12 cellular contexts compared by ENCODE assay signal in the genomic region with DNA sequence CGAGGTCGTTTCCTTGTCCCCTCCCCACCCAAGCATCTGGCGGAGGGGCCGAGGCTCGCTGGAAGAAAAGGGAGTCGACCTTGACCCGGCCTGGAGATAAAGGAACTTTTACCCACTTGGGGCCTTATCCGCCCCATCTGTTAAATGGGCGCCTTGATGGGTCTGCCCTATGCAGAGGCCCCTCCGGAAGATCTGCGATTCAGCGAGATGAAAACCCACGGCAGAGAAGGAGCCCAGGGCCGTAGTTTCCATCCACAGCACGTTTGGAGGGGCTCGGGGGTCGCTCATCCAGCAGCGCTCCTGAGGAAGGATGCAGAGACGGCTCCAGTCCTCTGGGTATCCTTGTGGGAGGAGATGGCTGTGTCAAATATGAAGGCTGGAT. TPM values are rescaled to one million over a fixed set of nuclear protein-coding genes. Genes with fewer than 3 reads are reported as not detected.
DNase-seq lines count a peak whose midpoint lies in the region; ATAC-seq, FAIRE-seq and TF ChIP-seq lines count a peak whose summit lies in the region.
"Had no signal": no experiment of that assay in that cellular context is flagged by ENCODE, and none has a peak within 500 bp of the region (broad histone marks: within the 10 kb centered on the region; RNA-seq: fewer than 3 reads in every experiment).

No MANE protein-coding gene starts in this region.

- intact Hi-C loops in left lung (cut with DNase I) (no loop called here), kidney (cut with DNase I) (no loop called here)

- no peak for FAIRE-seq in kidney (lab: Jason Lieb, UNC)

- H3K9me3 ChIP-seq in left lung (no peaks in the 10 kb centered on the region), thymus (ENCODE audit: control insufficient read depth) (no peaks in the 10 kb centered on the region), kidney (ENCODE audit: control insufficient read depth in 1 of 2, low read length in 2 of 2) (no peaks in the 10 kb centered on the region)
- H3K9me3 ChIP-seq: ascending aorta had no signal

- no peaks in the 10 kb centered on the region for H3K27me3 Mint-ChIP-seq in activated naive CD4-positive, alpha-beta T cell treated with anti-CD3 and anti-CD28 coated beads, Interleukin-2, amount 50 U/mL, for 24 hours
- peaks cover 8% of the 10 kb centered on the region for H3K27me3 Mint-ChIP-seq in activated T-helper 17 cell treated with anti-CD3 and anti-CD28 coated beads, Interleukin-2, amount 50 U/mL, for 72 hours

- 60% methylated on average over 19 of the region's 19 CpGs for WGBS in thymus

- H3K4me1 ChIP-seq in left lung (peaks cover 5 to 27% of the 10 kb centered on the region in 2 donors), thymus (ENCODE audit: control insufficient read depth, insufficient read depth, low read length) (peaks cover 5% of the 10 kb centered on the region), kidney (ENCODE audit: control insufficient read depth in 1 of 2, insufficient read depth in 1 of 2, low read depth in 1 of 2, low read length in 2 of 2) (peaks cover 0 to 2% of the 10 kb centered on the region in 2 donors)
- H3K4me1 ChIP-seq: ascending aorta had no signal

- H3K27ac Mint-ChIP-seq in activated naive CD4-positive, alpha-beta T cell treated with anti-CD3 and anti-CD28 coated beads, Interleukin-2, amount 50 U/mL, for 24 hours = no peak overlapping the region
- no peak overlapping the region for H3K27ac Mint-ChIP-seq in activated T-helper 17 cell treated with anti-CD3 and anti-CD28 coated beads, Interleukin-2, amount 50 U/mL, for 72 hours

- H3K27ac ChIP-seq in left lung (no peak overlapping the region), thymus (ENCODE audit: low read depth) (no peak overlapping the region), kidney (ENCODE audit: low read depth in 2 of 2, low read length in 2 of 2) (no peak overlapping the region)
- H3K27ac ChIP-seq: ascending aorta had no signal

- H3K36me3 ChIP-seq in left lung = no peaks in the 10 kb centered on the region
- H3K36me3 ChIP-seq in thymus (ENCODE audit: control insufficient read depth, insufficient read depth) = no peaks in the 10 kb centered on the region
- no peaks in the 10 kb centered on the region for H3K36me3 ChIP-seq in kidney (ENCODE audit: control insufficient read depth in 1 of 2, insufficient read depth in 2 of 2, low read length in 2 of 2)
- H3K36me3 ChIP-seq: ascending aorta had no signal

- peak overlapping the region; percentile 21 to 30 for H3K4me3 ChIP-seq in left lung
- peak overlapping the region; percentile 45 for H3K4me3 ChIP-seq in thymus (ENCODE audit: low read length)
- peak overlapping the region in 1 of 2 donors; percentile 29 for H3K4me3 ChIP-seq in kidney (ENCODE audit: low read length in 2 of 2)

- TF ChIP-seq CTCF in left lung (IDR thresholded peaks at IDR 0.05) = no peak
- TF ChIP-seq CTCF in kidney (IDR thresholded peaks at IDR 0.05; ENCODE audit: borderline replicate concordance, extremely low read depth, insufficient read depth) = no peak

- no peak overlapping the region for H3K9ac ChIP-seq in kidney (ENCODE audit: low read length in 2 of 2)

- DNase-seq in activated naive CD4-positive, alpha-beta T cell (lab: John Stamatoyannopoulos, UW) = no peak
- DNase-seq in left lung (no peak), kidney (no peak), NCI-H187 (lab: John Stamatoyannopoulos, UW) (no peak), ureter (ENCODE audit: low spot score) (no peak)
- DNase-seq: activated CD4-positive, CD25-positive, alpha-beta regulatory T cell treated with anti-CD3 and anti-CD28 coated beads, Interleukin-2, amount 50 U/mL, for 72 hours; GDM1; HCEC 1CT had no signal

- H3K27me3 ChIP-seq in left lung (peaks cover 11 to 53% of the 10 kb centered on the region in 2 donors), thymus (ENCODE audit: control insufficient read depth, insufficient read depth) (peaks cover 7% of the 10 kb centered on the region)

- no peak for ATAC-seq in activated T-helper 17 cell treated with anti-CD3 and anti-CD28 coated beads, Interleukin-2, amount 50 U/mL, for 72 hours (replicated peaks)
- ATAC-seq in left lung = no peak

- no peaks in the 10 kb centered on the region for H3K36me3 Mint-ChIP-seq in activated naive CD4-positive, alpha-beta T cell treated with anti-CD3 and anti-CD28 coated beads, Interleukin-2, amount 50 U/mL, for 24 hours
- no peaks in the 10 kb centered on the region for H3K36me3 Mint-ChIP-seq in activated T-helper 17 cell treated with anti-CD3 and anti-CD28 coated beads, Interleukin-2, amount 50 U/mL, for 72 hours (ENCODE audit: low read depth)

- H3K4me1 Mint-ChIP-seq in activated naive CD4-positive, alpha-beta T cell treated with anti-CD3 and anti-CD28 coated beads, Interleukin-2, amount 50 U/mL, for 24 hours = peaks cover 15% of the 10 kb centered on the region
- peaks cover 5% of the 10 kb centered on the region for H3K4me1 Mint-ChIP-seq in activated T-helper 17 cell treated with anti-CD3 and anti-CD28 coated beads, Interleukin-2, amount 50 U/mL, for 72 hours

- no peaks in the 10 kb centered on the region for H3K9me3 Mint-ChIP-seq in activated naive CD4-positive, alpha-beta T cell treated with anti-CD3 and anti-CD28 coated beads, Interleukin-2, amount 50 U/mL, for 24 hours
- H3K9me3 Mint-ChIP-seq in activated T-helper 17 cell treated with anti-CD3 and anti-CD28 coated beads, Interleukin-2, amount 50 U/mL, for 72 hours = no peaks in the 10 kb centered on the region

- H3K4me3 Mint-ChIP-seq in activated naive CD4-positive, alpha-beta T cell treated with anti-CD3 and anti-CD28 coated beads, Interleukin-2, amount 50 U/mL, for 24 hours = peak overlapping the region; percentile 51
- H3K4me3 Mint-ChIP-seq in activated T-helper 17 cell treated with anti-CD3 and anti-CD28 coated beads, Interleukin-2, amount 50 U/mL, for 72 hours = peak overlapping the region; percentile 30

RNA-seq across cellular contexts. Expression of a gene that starts 0.5 kb away (rescaled TPM):
- total RNA-seq in activated T-helper 17 cell treated with anti-CD3 and anti-CD28 coated beads, Interleukin-2, amount 50 U/mL, for 72 hours = not detected
- total RNA-seq in left lung = 1 to 10 TPM; 5.4 to 7.8 TPM
- 0.11 TPM for polyA plus RNA-seq in thymus
- 11.0 TPM for total RNA-seq in kidney
- 0.65 TPM for polyA plus RNA-seq in kidney (ENCODE audit: insufficient read depth, low read depth, low replicate concordance)
- total RNA-seq in ureter = 0.73 TPM
- total RNA-seq: ascending aorta had no signal

RNA-seq across cellular contexts. Expression of a gene that starts 53.8 kb away (rescaled TPM):
- total RNA-seq in activated T-helper 17 cell treated with anti-CD3 and anti-CD28 coated beads, Interleukin-2, amount 50 U/mL, for 72 hours = 10 to 100 TPM; 38.6 to 54.6 TPM
- 10 to 100 TPM; 14.9 to 15.1 TPM for total RNA-seq in left lung
- 21.2 TPM for polyA plus RNA-seq in thymus
- total RNA-seq in kidney = 27.1 TPM
- 3.5 TPM for polyA plus RNA-seq in kidney (ENCODE audit: insufficient read depth, low read depth, low replicate concordance)
- total RNA-seq in ureter = 19.0 TPM
